8 cellular contexts compared by ENCODE assay signal in genomic region chr10:98664329-98665042, GRCh38.
DNase-seq lines count a peak whose midpoint lies in the region; ATAC-seq, FAIRE-seq and TF ChIP-seq lines count a peak whose summit lies in the region.

No MANE protein-coding gene starts in this region.

- TF ChIP-seq CTCF in D721Med (IDR thresholded peaks at IDR 0.05; ENCODE audit: insufficient read depth, missing control alignments) (peak; percentile 61), liver (IDR thresholded peaks at IDR 0.05; ENCODE audit: low read depth, low read length, missing input control) (peak; percentile 47), stomach (IDR thresholded peaks at IDR 0.05) (peak in 3 of 7 experiments; percentile 17 to 32 (median 20))

- 29% methylated on average over 13 of the region's 13 CpGs for WGBS in liver
- WGBS in stomach, 5 donors: 33 to 49% (median 37%) methylated on average over 13 of the region's 13 CpGs

- intact Hi-C loops in stomach (cut with DNase I; ENCODE audit: low total_unique reads): loop anchor here (10.0 kb wide), 1 partner anchor 190 kb away; no protein-coding TSS in a partner anchor

- peak; percentile 65 to 77 for TF ChIP-seq RAD21 in liver (IDR thresholded peaks at IDR 0.05)

- H3K36me3 Mint-ChIP-seq in activated naive CD8-positive, alpha-beta T cell treated with anti-CD3 and anti-CD28 coated beads for 36 hours: no peaks in the 10 kb centered on the region

- H3K4me3 Mint-ChIP-seq in activated naive CD8-positive, alpha-beta T cell treated with anti-CD3 and anti-CD28 coated beads for 36 hours: no peak overlapping the region

- H3K27ac Mint-ChIP-seq in activated naive CD8-positive, alpha-beta T cell treated with anti-CD3 and anti-CD28 coated beads for 36 hours: no peak overlapping the region

- H3K4me1 Mint-ChIP-seq in activated naive CD8-positive, alpha-beta T cell treated with anti-CD3 and anti-CD28 coated beads for 36 hours: no peaks in the 10 kb centered on the region

- no peak overlapping the region for H3K9ac ChIP-seq in liver (ENCODE audit: low read depth in 1 of 2, low read length in 2 of 2)

- peak; percentile 77 for ATAC-seq in GM21576 (IDR thresholded peaks at IDR 0.05; ENCODE audit: unreplicated experiment)
- no peak for ATAC-seq in GM18505 (IDR thresholded peaks at IDR 0.05; ENCODE audit: unreplicated experiment)

- H3K36me3 ChIP-seq in liver (ENCODE audit: control insufficient read depth in 4 of 4, insufficient read depth in 3 of 4, low read depth in 1 of 4, low read length in 3 of 4) (no peaks in the 10 kb centered on the region), stomach (no peaks in the 10 kb centered on the region)

- peaks cover 11% of the 10 kb centered on the region for H3K9me3 Mint-ChIP-seq in activated naive CD8-positive, alpha-beta T cell treated with anti-CD3 and anti-CD28 coated beads for 36 hours

- peaks cover 16% of the 10 kb centered on the region for H3K27me3 Mint-ChIP-seq in activated naive CD8-positive, alpha-beta T cell treated with anti-CD3 and anti-CD28 coated beads for 36 hours

- peaks cover 0 to 3% (median 0%) of the 10 kb centered on the region in 4 donors for H3K27me3 ChIP-seq in liver (ENCODE audit: control insufficient read depth in 4 of 4, insufficient read depth in 4 of 4, low read length in 3 of 4)
- H3K27me3 ChIP-seq in stomach: no peaks in the 10 kb centered on the region

- H3K9me3 ChIP-seq in liver (ENCODE audit: control insufficient read depth in 4 of 4, low read length in 3 of 4) (peaks cover 0 to 19% (median 8%) of the 10 kb centered on the region in 4 donors), stomach (peaks cover 0 to 23% (median 11%) of the 10 kb centered on the region in 4 donors)

- TF ChIP-seq POLR2A in GM18505 (IDR thresholded peaks at IDR 0.05; ENCODE audit: borderline replicate concordance, extremely low read depth, insufficient read depth, insufficient read length) (no peak), stomach (IDR thresholded peaks at IDR 0.05) (no peak)

- H3K27ac ChIP-seq in liver (ENCODE audit: low read depth in 1 of 2, low read length in 2 of 2) (no peak overlapping the region), stomach (no peak overlapping the region)

- no peak for TF ChIP-seq EP300 in stomach (IDR thresholded peaks at IDR 0.05)

- FAIRE-seq in D721Med (lab: Jason Lieb, UNC): no peak

- H3K4me1 ChIP-seq in liver (ENCODE audit: control insufficient read depth in 4 of 4, insufficient read depth in 4 of 4, low read length in 3 of 4) (no peaks in the 10 kb centered on the region), stomach (no peaks in the 10 kb centered on the region)

- H3K4me3 ChIP-seq in liver (ENCODE audit: low read depth in 1 of 3, low read length in 3 of 3) (no peak overlapping the region), stomach (no peak overlapping the region)

- DNase-seq in D721Med (ENCODE audit: insufficient read length, low spot score): no peak
- DNase-seq in NOMO-1 treated with DMSO at 0.1 percent for 48 hours (lab: John Stamatoyannopoulos, UW; ENCODE audit: unreplicated experiment): peak; percentile 63
- DNase-seq in activated naive CD8-positive, alpha-beta T cell treated with anti-CD3 and anti-CD28 coated beads for 36 hours: peak; percentile 9
- DNase-seq in stomach: no peak
- DNase-seq in NCI-H446 (lab: John Stamatoyannopoulos, UW): no peak

TF ChIP-seq in liver, 16 proteins besides CTCF, POLR2A, EP300 and RAD21:
- TF ChIP-seq NR2F2 (IDR thresholded peaks at IDR 0.05) (no peak), FOXA2 (IDR thresholded peaks at IDR 0.05) (no peak), HNF4G (IDR thresholded peaks at IDR 0.05) (no peak), MAX (IDR thresholded peaks at IDR 0.05) (no peak), REST (IDR thresholded peaks at IDR 0.05) (no peak), ATF3 (IDR thresholded peaks at IDR 0.05) (no peak)

Comparison
In these comparisons a context has a peak if more than half of its experiments do, and no peak if none do; other contexts are left out.
1. DNase-seq: peak in NOMO-1 treated with DMSO at 0.1 percent for 48 hours (single experiment) and activated naive CD8-positive, alpha-beta T cell treated with anti-CD3 and anti-CD28 coated beads for 36 hours (single experiment); none in D721Med (single experiment), stomach (single experiment) and NCI-H446 (0 of 2).